8 cellular contexts compared by ENCODE assay signal in genomic region chrX:87327267-87327666, GRCh38.
"Had no signal": no experiment of that assay in that cellular context is flagged by ENCODE, and none has a peak within 500 bp of the region (broad histone marks: within the 10 kb centered on the region; RNA-seq: fewer than 3 reads in every experiment).

No MANE protein-coding gene starts in this region.

- H3K27ac Mint-ChIP-seq: GM23338, H9 had no signal

- DNase-seq: GM23248, GOT3, H7, H9, HCEC 1CT had no signal

- H3K27ac ChIP-seq: GM23248 had no signal

- H3K4me1 Mint-ChIP-seq: GM23338, H9 had no signal

- H3K4me3 Mint-ChIP-seq: GM23338, H9 had no signal

- ATAC-seq: GM23338, HCT116 had no signal

- H3K4me3 ChIP-seq: GM23248, GM23338, HAP-1 had no signal

- H3K4me1 ChIP-seq: HAP-1 had no signal

- H3K36me3 ChIP-seq: HAP-1 had no signal
